13 cellular contexts compared by ENCODE assay signal in genomic region chr4:140081582-140082398, GRCh38.
DNase-seq lines count a peak whose midpoint lies in the region; ATAC-seq and TF ChIP-seq lines count a peak whose summit lies in the region.
"Had no signal": no experiment of that assay in that cellular context is flagged by ENCODE, and none has a peak within 500 bp of the region (broad histone marks: within the 10 kb centered on the region; RNA-seq: fewer than 3 reads in every experiment).

No MANE protein-coding gene starts in this region.

- no peaks in the 10 kb centered on the region for H3K9me3 Mint-ChIP-seq in CD14-positive monocyte
- H3K9me3 Mint-ChIP-seq: activated T-helper 17 cell treated with anti-CD3 and anti-CD28 coated beads, Interleukin-2, amount 50 U/mL, for 72 hours had no signal

- no peaks in the 10 kb centered on the region for H3F3A ChIP-seq in Loucy (ENCODE audit: low read depth)

- no peak overlapping the region for H3K23ac ChIP-seq in mesenchymal stem cell (ENCODE audit: low read length in 2 of 2)

- H2AFZ ChIP-seq in Loucy (ENCODE audit: low read length), result no peak overlapping the region
- H2AFZ ChIP-seq in mesenchymal stem cell (ENCODE audit: low read depth, low read length), result peak overlapping the region; percentile 6

- no peaks in the 10 kb centered on the region for H3K9me2 ChIP-seq in Loucy (replicated peaks; ENCODE audit: low read depth, low read length)

- H2BK5ac ChIP-seq in mesenchymal stem cell (ENCODE audit: low read depth, low read length, poor library complexity, severe bottlenecking), result no peak overlapping the region

- H3K4me1 ChIP-seq in Loucy (ENCODE audit: insufficient read depth, low read length, poor library complexity, severe bottlenecking), result peaks cover 74% of the 10 kb centered on the region
- peaks cover 12% of the 10 kb centered on the region for H3K4me1 ChIP-seq in mesenchymal stem cell (ENCODE audit: control insufficient read depth, insufficient read depth, low read depth, low read length)
- H3K4me1 ChIP-seq in transverse colon, result peaks cover 0 to 18% (median 9%) of the 10 kb centered on the region in 4 donors
- H3K4me1 ChIP-seq in right cardiac atrium (ENCODE audit: control insufficient read depth, insufficient read depth, low read length), result no peaks in the 10 kb centered on the region

- H3K27ac Mint-ChIP-seq in CD14-positive monocyte, result peak overlapping the region in 1 of 7 donors; percentile 17
- H3K27ac Mint-ChIP-seq: activated T-helper 17 cell treated with anti-CD3 and anti-CD28 coated beads, Interleukin-2, amount 50 U/mL, for 72 hours had no signal

- 22% methylated on average over 7 of the region's 9 CpGs for WGBS in mesenchymal stem cell
- 67% methylated on average over 1 to 9 of the region's 9 CpGs for WGBS in transverse colon (ENCODE audit: low coverage in 1 of 2), 2 donors
- 88% methylated on average over 9 of the region's 9 CpGs for WGBS in right cardiac atrium

- peak overlapping the region; percentile 92 for H4K8ac ChIP-seq in mesenchymal stem cell (ENCODE audit: low read length)

- no peak overlapping the region for H3K4me3 Mint-ChIP-seq in CD14-positive monocyte
- H3K4me3 Mint-ChIP-seq: activated T-helper 17 cell treated with anti-CD3 and anti-CD28 coated beads, Interleukin-2, amount 50 U/mL, for 72 hours had no signal

- H3K36me3 ChIP-seq in Loucy (ENCODE audit: insufficient read depth, low read length) (no peaks in the 10 kb centered on the region), mesenchymal stem cell (ENCODE audit: control insufficient read depth in 1 of 2, insufficient read depth in 2 of 2, low read depth in 1 of 2, low read length in 2 of 2) (no peaks in the 10 kb centered on the region), transverse colon (no peaks in the 10 kb centered on the region)
- H3K36me3 ChIP-seq: ascending aorta had no signal

- intact Hi-C loops in transverse colon (cut with DNase I; ENCODE audit: low total_unique reads), result no loop called here
- intact Hi-C loops in right cardiac atrium (cut with DNase I), result no loop called here
- intact Hi-C loops in CD14-positive monocyte (cut with micrococcal nuclease), result loop anchor here in 1 of 2 donors (10.0 kb wide), 1 partner anchor 53 kb away; no protein-coding TSS in a partner anchor
- intact Hi-C loops in posterior cingulate gyrus (cut with DNase I), result no loop called here

- no peak for TF ChIP-seq POLR2A in transverse colon (IDR thresholded peaks at IDR 0.05)

- peaks cover 86% of the 10 kb centered on the region for H3K79me2 ChIP-seq in Loucy (ENCODE audit: insufficient read depth, low read length)

- H3K4me1 Mint-ChIP-seq in CD14-positive monocyte, result peaks cover 26% of the 10 kb centered on the region

- H3K27ac ChIP-seq in mesenchymal stem cell (ENCODE audit: low read length, poor library complexity, severe bottlenecking) (no peak overlapping the region), transverse colon (peak overlapping the region in 3 of 4 donors; percentile 11 to 28 (median 22)), right cardiac atrium (ENCODE audit: low read length) (no peak overlapping the region)
- H3K27ac ChIP-seq: ascending aorta, KMS-11 had no signal

- H3K4me3 ChIP-seq in Loucy (ENCODE audit: low read length, poor library complexity, severe bottlenecking), result no peak overlapping the region
- H3K4me3 ChIP-seq in choroid plexus epithelial cell (ENCODE audit: low read depth, low read length), result no peak overlapping the region
- no peak overlapping the region for H3K4me3 ChIP-seq in mesenchymal stem cell (ENCODE audit: insufficient read depth in 1 of 2, low read depth in 1 of 2, low read length in 2 of 2)
- H3K4me3 ChIP-seq in transverse colon, result no peak overlapping the region
- H3K4me3 ChIP-seq in right cardiac atrium (ENCODE audit: low read length), result no peak overlapping the region
- H3K4me3 ChIP-seq: ascending aorta had no signal

- H3K27me3 ChIP-seq in Loucy (ENCODE audit: insufficient read depth, low read length, poor library complexity, severe bottlenecking), result no peaks in the 10 kb centered on the region
- no peaks in the 10 kb centered on the region for H3K27me3 ChIP-seq in mesenchymal stem cell (ENCODE audit: control insufficient read depth in 1 of 2, insufficient read depth in 1 of 2, low read length in 2 of 2)
- no peaks in the 10 kb centered on the region for H3K27me3 ChIP-seq in transverse colon
- no peaks in the 10 kb centered on the region for H3K27me3 ChIP-seq in right cardiac atrium (ENCODE audit: control insufficient read depth, insufficient read depth)
- H3K27me3 ChIP-seq: ascending aorta had no signal

- no peaks in the 10 kb centered on the region for H3K9me3 ChIP-seq in Loucy (ENCODE audit: insufficient read depth, low read depth, low read length)
- no peaks in the 10 kb centered on the region for H3K9me3 ChIP-seq in mesenchymal stem cell (ENCODE audit: control insufficient read depth, low read length)
- no peaks in the 10 kb centered on the region for H3K9me3 ChIP-seq in transverse colon
- H3K9me3 ChIP-seq in right cardiac atrium (ENCODE audit: control insufficient read depth, low read length), result no peaks in the 10 kb centered on the region
- H3K9me3 ChIP-seq: ascending aorta had no signal

- peaks cover 16% of the 10 kb centered on the region for H3K79me1 ChIP-seq in mesenchymal stem cell (replicated peaks; ENCODE audit: low read length, poor library complexity, severe bottlenecking)

- peak overlapping the region; percentile 89 for H4K91ac ChIP-seq in mesenchymal stem cell (ENCODE audit: low read length)

- H3K9ac ChIP-seq in Loucy (ENCODE audit: low read depth, low read length, poor library complexity, severe bottlenecking) (no peak overlapping the region), mesenchymal stem cell (ENCODE audit: low read length) (peak overlapping the region; percentile 10)
- H3K9ac ChIP-seq: KMS-11 had no signal

- in situ Hi-C loops in transverse colon (cut with MboI; ENCODE audit: low pct_ligation_motif_present in 1 of 4, low pct_unique_long_range_greater_than_20kb in 1 of 4, low sequenced_read_pairs in 3 of 4), result no loop called here

- no peaks in the 10 kb centered on the region for H4K20me1 ChIP-seq in Loucy (ENCODE audit: insufficient read depth, low read length, poor library complexity, severe bottlenecking)

- no peak overlapping the region for H2BK15ac ChIP-seq in mesenchymal stem cell (ENCODE audit: low read depth, poor library complexity, severe bottlenecking)

- H3K4me2 ChIP-seq in Loucy (ENCODE audit: low read depth, low read length, poor library complexity, severe bottlenecking) (peak overlapping the region; percentile 31), mesenchymal stem cell (ENCODE audit: low read length, poor library complexity, severe bottlenecking) (no peak overlapping the region)
- H3K4me2 ChIP-seq: KMS-11 had no signal

- H2BK120ac ChIP-seq in mesenchymal stem cell (ENCODE audit: low read depth, low read length), result peak overlapping the region; percentile 27

- ATAC-seq in right cardiac atrium, result no peak

- peak overlapping the region; percentile 80 to 90 for H2BK12ac ChIP-seq in mesenchymal stem cell (ENCODE audit: low read length in 2 of 2)

- H2AK5ac ChIP-seq in mesenchymal stem cell (ENCODE audit: low read length, severe bottlenecking), result peak overlapping the region; percentile 50

- H3K14ac ChIP-seq in mesenchymal stem cell (ENCODE audit: low read length in 2 of 2), result no peak overlapping the region

- H3K36me3 Mint-ChIP-seq in CD14-positive monocyte, result peaks cover 4 to 5% of the 10 kb centered on the region in 2 donors

- peak overlapping the region; percentile 82 to 90 for H3K18ac ChIP-seq in mesenchymal stem cell (ENCODE audit: low read depth in 1 of 2, low read length in 2 of 2)

- H3K27me3 Mint-ChIP-seq in CD14-positive monocyte (ENCODE audit: low read depth in 3 of 3), result peaks cover 0 to 1% (median under 1%) of the 10 kb centered on the region in 3 donors

- DNase-seq in choroid plexus epithelial cell (ENCODE audit: low read depth) (peak; percentile 73), mesenchymal stem cell (peak; percentile 59), transverse colon (no peak), right cardiac atrium (no peak), CD14-positive monocyte (ENCODE audit: low spot score) (no peak), posterior cingulate gyrus (no peak)
- DNase-seq: effector CD4-positive, alpha-beta T cell; foreskin melanocyte; NCI-H510A treated with DMSO at 0.1 percent for 48 hours had no signal

- H3K4ac ChIP-seq in mesenchymal stem cell (ENCODE audit: low read depth in 1 of 2, low read length in 2 of 2), result peak overlapping the region; percentile 55 to 64

- no peak for TF ChIP-seq CTCF in Loucy (conservative IDR thresholded peaks at IDR 0.05; ENCODE audit: low read length)
- TF ChIP-seq CTCF in choroid plexus epithelial cell (conservative IDR thresholded peaks at IDR 0.05; ENCODE audit: low read depth, low read length), result no peak
- no peak for TF ChIP-seq CTCF in transverse colon (IDR thresholded peaks at IDR 0.05)
- TF ChIP-seq CTCF in CD14-positive monocyte (IDR thresholded peaks at IDR 0.05), result no peak

- no peak for TF ChIP-seq EP300 in transverse colon (IDR thresholded peaks at IDR 0.05; ENCODE audit: low read depth)

Comparison
In these comparisons a context has a peak if more than half of its experiments do, and no peak if none do; other contexts are left out.
1. DNase-seq: peak in choroid plexus epithelial cell (single experiment) and mesenchymal stem cell (single experiment); none in transverse colon (single experiment), right cardiac atrium (0 of 3), CD14-positive monocyte (single experiment) and posterior cingulate gyrus (0 of 10).
2. H3K27ac ChIP-seq: peak in transverse colon (3 of 4); none in mesenchymal stem cell (single experiment) and right cardiac atrium (single experiment).